ENCODE assay signal across 12 cellular contexts in the genomic region with DNA sequence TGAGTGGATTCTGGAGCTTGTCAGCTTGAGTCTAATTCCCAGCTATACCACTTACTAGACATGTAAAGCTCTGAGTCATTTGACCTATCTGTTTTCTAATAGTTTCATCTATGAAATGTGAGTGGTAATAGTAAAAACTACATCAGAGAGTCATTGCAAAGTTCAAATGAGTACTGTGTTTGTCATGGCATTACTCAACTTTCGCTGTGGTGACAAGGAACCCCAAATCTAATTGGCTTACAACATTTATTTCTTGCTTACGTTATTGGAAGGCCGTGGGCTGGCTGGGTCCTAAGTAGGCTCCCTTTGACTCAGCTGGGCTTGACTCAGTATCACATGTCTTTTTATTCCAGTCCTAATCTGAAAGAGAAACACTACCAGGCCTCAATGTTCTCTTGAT.
DNase-seq lines count a peak whose midpoint lies in the region; ATAC-seq and TF ChIP-seq lines count a peak whose summit lies in the region.
"Had no signal": no experiment of that assay in that cellular context is flagged by ENCODE, and none has a peak within 500 bp of the region (broad histone marks: within the 10 kb centered on the region; RNA-seq: fewer than 3 reads in every experiment).

No MANE protein-coding gene starts in this region.

- no peaks in the 10 kb centered on the region for H3K79me2 ChIP-seq in fibroblast of lung (ENCODE audit: control insufficient read depth, insufficient read depth, low read length)

- no peaks in the 10 kb centered on the region for H3K27me3 Mint-ChIP-seq in CD8-positive, alpha-beta T cell (ENCODE audit: low read depth)
- H3K27me3 Mint-ChIP-seq in activated T-helper 1 cell treated with anti-CD3 and anti-CD28 coated beads, Interleukin-12 subunit alpha, Interleukin-12 subunit beta, Interleukin-2, Interleukin-4 antibody, amounts not matched to agents 30 ng/mL and 10 ng/mL and 1 ng/mL, durations not matched to agents 14 hours and 24 hours and 36 hours (ENCODE audit: insufficient read depth) = no peaks in the 10 kb centered on the region
- H3K27me3 Mint-ChIP-seq: naive B cell had no signal

- peaks cover 7% of the 10 kb centered on the region for H3K4me1 ChIP-seq in fibroblast of lung (ENCODE audit: control insufficient read depth, extremely low read depth, insufficient read depth, low read length)
- no peaks in the 10 kb centered on the region for H3K4me1 ChIP-seq in CD8-positive, alpha-beta T cell (ENCODE audit: insufficient read depth, low read length)

- intact Hi-C loops in CD8-positive, alpha-beta T cell (cut with DNase I, micrococcal nuclease) = no loop called here
- intact Hi-C loops in activated T-helper 1 cell treated with anti-CD3 and anti-CD28 coated beads, Interleukin-12 subunit alpha, Interleukin-12 subunit beta, Interleukin-2, Interleukin-4 antibody, amounts not matched to agents 30 ng/mL and 10 ng/mL and 1 ng/mL, durations not matched to agents 14 hours and 24 hours and 36 hours (cut with micrococcal nuclease) = no loop called here

- H3K36me3 ChIP-seq in MG63 (no peaks in the 10 kb centered on the region), fibroblast of lung (ENCODE audit: control insufficient read depth, insufficient read depth, low read length) (no peaks in the 10 kb centered on the region)
- no peaks in the 10 kb centered on the region for H3K36me3 ChIP-seq in CD8-positive, alpha-beta T cell (ENCODE audit: insufficient read depth, low read length)

- H4K20me1 ChIP-seq in fibroblast of lung (ENCODE audit: control insufficient read depth, extremely low read depth, insufficient read depth, low read length) = no peaks in the 10 kb centered on the region

- no peaks in the 10 kb centered on the region for H3K4me1 Mint-ChIP-seq in CD8-positive, alpha-beta T cell (ENCODE audit: low read depth)
- no peaks in the 10 kb centered on the region for H3K4me1 Mint-ChIP-seq in activated T-helper 1 cell treated with anti-CD3 and anti-CD28 coated beads, Interleukin-12 subunit alpha, Interleukin-12 subunit beta, Interleukin-2, Interleukin-4 antibody, amounts not matched to agents 30 ng/mL and 10 ng/mL and 1 ng/mL, durations not matched to agents 14 hours and 24 hours and 36 hours (ENCODE audit: low read depth)
- H3K4me1 Mint-ChIP-seq: naive B cell had no signal

- CTCF ChIA-PET in CD8-positive, alpha-beta T cell (lab: Charles Lee) = no interaction called here

- H3K9me3 Mint-ChIP-seq in CD8-positive, alpha-beta T cell = peaks cover 10% of the 10 kb centered on the region
- no peaks in the 10 kb centered on the region for H3K9me3 Mint-ChIP-seq in activated T-helper 1 cell treated with anti-CD3 and anti-CD28 coated beads, Interleukin-12 subunit alpha, Interleukin-12 subunit beta, Interleukin-2, Interleukin-4 antibody, amounts not matched to agents 30 ng/mL and 10 ng/mL and 1 ng/mL, durations not matched to agents 14 hours and 24 hours and 36 hours

- H3K4me3 ChIP-seq in MG63 (no peak overlapping the region), fibroblast of lung (replicated peaks in 1 of 4; ENCODE audit: control extremely low read depth in 1 of 4, insufficient read depth in 1 of 4, low read depth in 3 of 4, low read length in 4 of 4) (no peak overlapping the region)
- no peak overlapping the region for H3K4me3 ChIP-seq in CD8-positive, alpha-beta T cell (ENCODE audit: low read depth, low read length)
- H3K4me3 ChIP-seq: SK-N-MC had no signal

- H3K9ac ChIP-seq in fibroblast of lung (ENCODE audit: insufficient read depth, low read length) = no peak overlapping the region

- POLR2A ChIA-PET in CD8-positive, alpha-beta T cell (lab: Charles Lee) = no interaction called here

- DNase-seq in AG20443 (ENCODE audit: low spot score) (peak; percentile 50), MG63 (peak; percentile 56), fibroblast of lung (ENCODE audit: low read depth in 2 of 2) (peak; percentile 86 to 98), HuH-7.5 (ENCODE audit: low spot score) (no peak), NCI-H128 (lab: John Stamatoyannopoulos, UW; ENCODE audit: unreplicated experiment) (no peak)
- DNase-seq in CD8-positive, alpha-beta T cell = no peak
- no peak for DNase-seq in activated T-helper 1 cell treated with anti-CD3 and anti-CD28 coated beads, Interleukin-12 subunit alpha, Interleukin-12 subunit beta, Interleukin-2, Interleukin-4 antibody, amounts not matched to agents 30 ng/mL and 10 ng/mL and 1 ng/mL, durations not matched to agents 14 hours and 24 hours and 36 hours (ENCODE audit: low spot score)
- DNase-seq: naive B cell; NCI-H187; stimulated activated CD4-positive, alpha-beta T cell treated with anti-CD3 and anti-CD28 coated beads, Interleukin-4, amount 100 ng/mL, for 24 hours had no signal

- H3K4me3 Mint-ChIP-seq in CD8-positive, alpha-beta T cell = no peak overlapping the region
- H3K4me3 Mint-ChIP-seq in activated T-helper 1 cell treated with anti-CD3 and anti-CD28 coated beads, Interleukin-12 subunit alpha, Interleukin-12 subunit beta, Interleukin-2, Interleukin-4 antibody, amounts not matched to agents 30 ng/mL and 10 ng/mL and 1 ng/mL, durations not matched to agents 14 hours and 24 hours and 36 hours = no peak overlapping the region
- H3K4me3 Mint-ChIP-seq: naive B cell had no signal

- H3K27me3 ChIP-seq in MG63 (no peaks in the 10 kb centered on the region), fibroblast of lung (ENCODE audit: control insufficient read depth, insufficient read depth, low read length) (no peaks in the 10 kb centered on the region)
- no peaks in the 10 kb centered on the region for H3K27me3 ChIP-seq in CD8-positive, alpha-beta T cell (ENCODE audit: insufficient read depth, low read length)

- H3K27ac ChIP-seq in fibroblast of lung (ENCODE audit: insufficient read depth, low read length) = peak overlapping the region; percentile 82
- H3K27ac ChIP-seq in CD8-positive, alpha-beta T cell (ENCODE audit: low read depth, low read length) = no peak overlapping the region
- H3K27ac ChIP-seq: SK-N-MC had no signal

- TF ChIP-seq CTCF in fibroblast of lung (conservative IDR thresholded peaks at IDR 0.05 in 1 of 2, IDR thresholded peaks at IDR 0.05 in 1 of 2; ENCODE audit: low read depth in 1 of 2, low read length in 2 of 2) = no peak
- TF ChIP-seq CTCF in CD8-positive, alpha-beta T cell (IDR thresholded peaks at IDR 0.05) = no peak

- H3K9me3 ChIP-seq in MG63 (no peaks in the 10 kb centered on the region), fibroblast of lung (ENCODE audit: control insufficient read depth, insufficient read depth, low read depth, low read length) (no peaks in the 10 kb centered on the region)
- no peaks in the 10 kb centered on the region for H3K9me3 ChIP-seq in CD8-positive, alpha-beta T cell (ENCODE audit: low read length)

- H3K27ac Mint-ChIP-seq in CD8-positive, alpha-beta T cell = no peak overlapping the region
- H3K27ac Mint-ChIP-seq in activated T-helper 1 cell treated with anti-CD3 and anti-CD28 coated beads, Interleukin-12 subunit alpha, Interleukin-12 subunit beta, Interleukin-2, Interleukin-4 antibody, amounts not matched to agents 30 ng/mL and 10 ng/mL and 1 ng/mL, durations not matched to agents 14 hours and 24 hours and 36 hours = no peak overlapping the region
- H3K27ac Mint-ChIP-seq: naive B cell had no signal

- H3K36me3 Mint-ChIP-seq in CD8-positive, alpha-beta T cell = no peaks in the 10 kb centered on the region
- H3K36me3 Mint-ChIP-seq in activated T-helper 1 cell treated with anti-CD3 and anti-CD28 coated beads, Interleukin-12 subunit alpha, Interleukin-12 subunit beta, Interleukin-2, Interleukin-4 antibody, amounts not matched to agents 30 ng/mL and 10 ng/mL and 1 ng/mL, durations not matched to agents 14 hours and 24 hours and 36 hours (ENCODE audit: low read depth) = no peaks in the 10 kb centered on the region
- H3K36me3 Mint-ChIP-seq: naive B cell had no signal

- peak overlapping the region; percentile 26 for H3K4me2 ChIP-seq in fibroblast of lung (ENCODE audit: extremely low read depth, insufficient read depth, low read length)

- H2AFZ ChIP-seq in fibroblast of lung (ENCODE audit: low read length) = no peak overlapping the region

- peak; percentile 81 for ATAC-seq in GM21717 (IDR thresholded peaks at IDR 0.05; ENCODE audit: unreplicated experiment)
- ATAC-seq in CD8-positive, alpha-beta T cell = no peak

Comparison
In these comparisons a context has a peak if more than half of its experiments do, and no peak if none do; other contexts are left out.
1. DNase-seq: peak in AG20443 (single experiment), MG63 (single experiment) and fibroblast of lung (2 of 2); none in CD8-positive, alpha-beta T cell (0 of 7), HuH-7.5 (single experiment), NCI-H128 (single experiment) and activated T-helper 1 cell treated with anti-CD3 and anti-CD28 coated beads, Interleukin-12 subunit alpha, Interleukin-12 subunit beta, Interleukin-2, Interleukin-4 antibody, amounts not matched to agents 30 ng/mL and 10 ng/mL and 1 ng/mL, durations not matched to agents 14 hours and 24 hours and 36 hours (single experiment).